Comparison of ENCODE assay signal across 8 cellular contexts in the genomic region with DNA sequence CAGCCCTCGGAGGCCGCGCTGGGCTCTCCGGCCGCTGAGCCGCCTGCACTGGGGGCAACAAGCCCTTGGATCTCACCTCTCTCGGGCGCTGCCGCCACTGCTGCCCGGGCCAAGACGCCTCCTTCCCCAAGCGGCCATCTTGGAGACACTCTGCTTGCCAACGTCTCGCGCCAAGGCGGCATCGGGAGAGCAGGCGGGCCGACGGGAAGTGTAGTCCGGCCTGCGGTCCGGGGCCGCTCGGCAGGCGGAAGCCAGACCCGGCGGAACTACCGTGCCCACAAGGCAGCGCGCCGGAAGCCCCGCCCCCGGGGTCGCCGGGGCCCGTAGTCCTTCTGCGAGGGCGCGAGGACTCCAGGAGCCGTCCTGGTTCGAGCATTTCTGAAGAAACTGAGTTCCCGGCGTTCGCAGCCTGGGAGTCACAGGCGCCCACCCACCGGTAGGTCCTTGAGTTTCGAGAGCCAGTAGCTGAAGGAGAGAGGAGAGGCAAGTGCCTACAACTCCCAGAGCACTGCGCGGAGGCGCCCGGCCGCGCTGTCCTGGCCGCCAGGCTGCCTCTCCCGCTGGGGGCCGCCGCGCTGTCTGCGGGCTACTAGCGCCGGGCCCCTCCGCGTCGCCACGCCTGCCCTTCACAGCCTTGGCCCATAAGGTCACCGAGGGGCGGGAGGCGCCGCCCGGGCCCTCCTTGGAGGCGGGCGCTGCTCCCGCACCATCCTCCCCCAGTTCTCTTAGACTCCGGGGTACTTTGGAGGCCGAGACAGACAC. TPM values are rescaled to one million over a fixed set of nuclear protein-coding genes. Genes with fewer than 3 reads are reported as not detected.
DNase-seq lines count a peak whose midpoint lies in the region; ATAC-seq and TF ChIP-seq lines count a peak whose summit lies in the region.

A gene with protein sequence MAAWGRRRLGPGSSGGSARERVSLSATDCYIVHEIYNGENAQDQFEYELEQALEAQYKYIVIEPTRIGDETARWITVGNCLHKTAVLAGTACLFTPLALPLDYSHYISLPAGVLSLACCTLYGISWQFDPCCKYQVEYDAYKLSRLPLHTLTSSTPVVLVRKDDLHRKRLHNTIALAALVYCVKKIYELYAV (minus strand): TSS at position 147 of the 762 bp plus-strand sequence. CDS start 9 bp downstream, at position 138.

- TF ChIP-seq CTCF in AG04450 (IDR thresholded peaks at IDR 0.05; ENCODE audit: low read depth, low read length) = no peak
- 0 out of 2 replicates have a peak, but pooled peaks have one; percentile 7 for TF ChIP-seq CTCF in VCaP (conservative IDR thresholded peaks at IDR 0.05)

- H3K9ac ChIP-seq in skeletal muscle tissue (ENCODE audit: low read depth in 1 of 3, low read length in 3 of 3) = peak within 1 kb of the TSS; percentile 97 to 100 (median 98)

- peaks cover 0 to 12% (median 9%) of the 10 kb centered on the region in 3 donors for H3K36me3 ChIP-seq in skeletal muscle tissue (ENCODE audit: control insufficient read depth in 3 of 3, insufficient read depth in 3 of 3, low read length in 3 of 3)

- H3K27me3 ChIP-seq in AG04450 (ENCODE audit: control insufficient read depth, insufficient read depth, low read length) = no peaks in the 10 kb centered on the region
- H3K27me3 ChIP-seq in skeletal muscle tissue (ENCODE audit: control insufficient read depth in 3 of 3, insufficient read depth in 3 of 3, low read length in 3 of 3) = no peaks in the 10 kb centered on the region

- peaks cover 51 to 59% (median 53%) of the 10 kb centered on the region in 3 donors for H3K4me1 ChIP-seq in skeletal muscle tissue (ENCODE audit: control insufficient read depth in 3 of 3, insufficient read depth in 3 of 3, low read length in 3 of 3)

- POLR2A ChIA-PET in AG04450 (lab: Yijun Ruan, JAX) = interaction anchor here (0.5 to 2.8 kb wide), 5 partner anchors 61 to 224 kb away, joined by 3 to 8 read pairs (median 4); partner anchors contain the start of gene USP22

- DNase-seq in AG04450 (ENCODE audit: low read depth, low spot score) = peak; percentile 87
- peak; percentile 83 for DNase-seq in NCI-H2196 (lab: John Stamatoyannopoulos, UW; ENCODE audit: unreplicated experiment)
- peak; percentile 85 to 92 for DNase-seq in T47D (ENCODE audit: low read depth in 1 of 2, low spot score in 1 of 2)

- H3K9me3 ChIP-seq in AG04450 (ENCODE audit: control insufficient read depth, insufficient read depth, low read length) (no peaks in the 10 kb centered on the region; the same call in 1 of the 2 replicates), iPS-18c (ENCODE audit: control insufficient read depth, insufficient read depth, low read length) (no peaks in the 10 kb centered on the region), skeletal muscle tissue (ENCODE audit: control insufficient read depth in 3 of 3, low read length in 3 of 3) (no peaks in the 10 kb centered on the region)

- H3K27ac ChIP-seq in AG04450 (ENCODE audit: low read depth, low read length) (peak within 1 kb of the TSS; percentile 89), VCaP (peak within 1 kb of the TSS; percentile 97), skeletal muscle tissue (ENCODE audit: low read depth, low read length) (peak within 1 kb of the TSS; percentile 89)

- peak within 1 kb of the TSS; percentile 93 for H3K4me3 ChIP-seq in AG04450 (ENCODE audit: low read depth, low read length)
- H3K4me3 ChIP-seq in iPS-18c (ENCODE audit: insufficient read depth, low read depth, low read length) = peak within 1 kb of the TSS; percentile 98
- peak within 1 kb of the TSS; percentile 88 to 97 (median 89) for H3K4me3 ChIP-seq in skeletal muscle tissue (ENCODE audit: low read length in 3 of 3)

- CTCF ChIA-PET in AG04450 (lab: Charles Lee) = interaction anchor here (0.6 kb wide), 1 partner anchor 10 kb away, joined by 9 read pairs; no protein-coding TSS in a partner anchor

- ATAC-seq in GM18873 (IDR thresholded peaks at IDR 0.05; ENCODE audit: low FRiP score, unreplicated experiment) = peak; percentile 80
- peak; percentile 87 for ATAC-seq in HG03135 (IDR thresholded peaks at IDR 0.05; ENCODE audit: unreplicated experiment)

- in situ Hi-C loops in T47D (cut with HindIII; ENCODE audit: low pct_unique_long_range_greater_than_20kb, low sequenced_read_pairs) = no loop called here

RNA-seq across cellular contexts. Expression of the gene that starts here (rescaled TPM):
- 27.5 and 33.9 TPM in 2 replicates for polyA plus RNA-seq in AG04450 (2011; rRNA removed)
- polyA minus RNA-seq in AG04450 (2011; rRNA and poly(A)+ RNA removed) = 31.3 and 37.8 TPM in 2 replicates
- total RNA-seq in skeletal muscle tissue = 20.9 TPM

Comparison
In these comparisons a context has a peak if more than half of its experiments do, and no peak if none do; other contexts are left out.
1. Peak in every context shown above with its lines: DNase-seq, ATAC-seq, H3K4me3 ChIP-seq and H3K27ac ChIP-seq.